18 cellular contexts compared by ENCODE assay signal in genomic region chr18:48918660-48919415, GRCh38. TPM values are rescaled to one million over a fixed set of nuclear protein-coding genes. Genes with fewer than 3 reads are reported as not detected.
DNase-seq lines count a peak whose midpoint lies in the region; ATAC-seq and TF ChIP-seq lines count a peak whose summit lies in the region.
"Had no signal": no experiment of that assay in that cellular context is flagged by ENCODE, and none has a peak within 500 bp of the region (broad histone marks: within the 10 kb centered on the region; RNA-seq: fewer than 3 reads in every experiment).

No MANE protein-coding gene starts in this region.

- H3K4me3 ChIP-seq in DOHH2 (ENCODE audit: low read length), result no peak overlapping the region
- H3K4me3 ChIP-seq: testis had no signal

- no peak for TF ChIP-seq CTCF in DOHH2 (IDR thresholded peaks at IDR 0.05; ENCODE audit: low read depth, low read length, poor library complexity, severe bottlenecking)
- TF ChIP-seq CTCF in chondrocyte (IDR thresholded peaks at IDR 0.05), result peak; percentile 14

- DNase-seq in NAMALWA (ENCODE audit: low spot score) (peak; percentile 38), chondrocyte (ENCODE audit: low spot score) (peak; percentile 47), hypothalamus (lab: John Stamatoyannopoulos, UW) (no peak)
- peak; percentile 49 for DNase-seq in natural killer cell treated with Interleukin-12 subunit alpha and Interleukin-12 subunit beta and Interleukin-15 and Interleukin-18, amount 100 ng/mL, for 72 hours (ENCODE audit: low spot score)
- DNase-seq in activated T-cell treated with anti-CD3 and anti-CD28 coated beads, Interleukin-2, amount 50 U/mL, for 72 hours, result no peak
- DNase-seq: activated B cell treated with CpG ODN at 0.5 μM for 24 hours; activated CD8-positive, alpha-beta T cell treated with anti-CD3 and anti-CD28 coated beads, Interleukin-2, amount 10 ng/mL, durations not matched to agents 7 days and 5 days; amniotic stem cell; GDM1; naive B cell; NCI-H2227 treated with DMSO at 0.1 percent for 48 hours; Right ventricle myocardium superior; small intestine; testis had no signal

- H3K27ac ChIP-seq in DOHH2 (ENCODE audit: low read depth, low read length), result no peak overlapping the region
- H3K27ac ChIP-seq: testis had no signal

- no peaks in the 10 kb centered on the region for H3K9me3 ChIP-seq in DOHH2 (ENCODE audit: control insufficient read depth, insufficient read depth, low read length)
- H3K9me3 ChIP-seq: testis had no signal

- peaks cover 28% of the 10 kb centered on the region for H3K4me1 ChIP-seq in DOHH2 (ENCODE audit: control insufficient read depth, low read length)

- peaks cover 17% of the 10 kb centered on the region for H3K27me3 ChIP-seq in DOHH2 (ENCODE audit: control insufficient read depth, low read length)
- H3K27me3 ChIP-seq: testis had no signal

- H3K9me3 Mint-ChIP-seq in chondrocyte (ENCODE audit: low read depth), result no peaks in the 10 kb centered on the region
- H3K9me3 Mint-ChIP-seq in natural killer cell treated with Interleukin-12 subunit alpha and Interleukin-12 subunit beta and Interleukin-15 and Interleukin-18, amount 100 ng/mL, for 72 hours, result no peaks in the 10 kb centered on the region
- H3K9me3 Mint-ChIP-seq in activated T-cell treated with anti-CD3 and anti-CD28 coated beads, Interleukin-2, amount 50 U/mL, for 72 hours, result no peaks in the 10 kb centered on the region
- H3K9me3 Mint-ChIP-seq: activated B cell treated with CpG ODN at 0.5 μM for 24 hours; activated T-helper 1 cell treated with anti-CD3 and anti-CD28 coated beads, Interleukin-12 subunit alpha, Interleukin-12 subunit beta, Interleukin-2, Interleukin-4 antibody, amounts not matched to agents 30 ng/mL and 10 ng/mL and 1 ng/mL, durations not matched to agents 14 hours and 24 hours and 36 hours; naive B cell had no signal

- H3K36me3 Mint-ChIP-seq in chondrocyte (ENCODE audit: low read depth), result peaks cover 30% of the 10 kb centered on the region
- H3K36me3 Mint-ChIP-seq in natural killer cell treated with Interleukin-12 subunit alpha and Interleukin-12 subunit beta and Interleukin-15 and Interleukin-18, amount 100 ng/mL, for 72 hours, result peaks cover 17% of the 10 kb centered on the region
- H3K36me3 Mint-ChIP-seq in activated T-cell treated with anti-CD3 and anti-CD28 coated beads, Interleukin-2, amount 50 U/mL, for 72 hours (ENCODE audit: insufficient read depth in 2 of 2), result peaks cover 0 to 2% of the 10 kb centered on the region in 2 donors

- H3F3A ChIP-seq in DOHH2 (ENCODE audit: control insufficient read depth, insufficient read depth), result no peaks in the 10 kb centered on the region

- no peaks in the 10 kb centered on the region for H3K79me2 ChIP-seq in DOHH2 (ENCODE audit: control insufficient read depth, low read length)

- H4K20me1 ChIP-seq in DOHH2 (ENCODE audit: control insufficient read depth, insufficient read depth, low read depth, low read length), result no peaks in the 10 kb centered on the region

- H3K4me3 Mint-ChIP-seq in chondrocyte (ENCODE audit: unreplicated experiment), result no peak overlapping the region
- no peak overlapping the region for H3K4me3 Mint-ChIP-seq in natural killer cell treated with Interleukin-12 subunit alpha and Interleukin-12 subunit beta and Interleukin-15 and Interleukin-18, amount 100 ng/mL, for 72 hours
- H3K4me3 Mint-ChIP-seq in activated T-cell treated with anti-CD3 and anti-CD28 coated beads, Interleukin-2, amount 50 U/mL, for 72 hours, result no peak overlapping the region
- H3K4me3 Mint-ChIP-seq: activated B cell treated with CpG ODN at 0.5 μM for 24 hours; activated CD8-positive, alpha-beta T cell treated with anti-CD3 and anti-CD28 coated beads, Interleukin-2, amount 10 ng/mL, durations not matched to agents 7 days and 5 days; activated T-helper 1 cell treated with anti-CD3 and anti-CD28 coated beads, Interleukin-12 subunit alpha, Interleukin-12 subunit beta, Interleukin-2, Interleukin-4 antibody, amounts not matched to agents 30 ng/mL and 10 ng/mL and 1 ng/mL, durations not matched to agents 14 hours and 24 hours and 36 hours had no signal

- H3K4me1 Mint-ChIP-seq in chondrocyte (ENCODE audit: low read depth), result peaks cover 90% of the 10 kb centered on the region
- H3K4me1 Mint-ChIP-seq in natural killer cell treated with Interleukin-12 subunit alpha and Interleukin-12 subunit beta and Interleukin-15 and Interleukin-18, amount 100 ng/mL, for 72 hours (ENCODE audit: low read depth in 2 of 2), result peaks cover 55 to 73% of the 10 kb centered on the region in 2 donors
- H3K4me1 Mint-ChIP-seq in activated T-cell treated with anti-CD3 and anti-CD28 coated beads, Interleukin-2, amount 50 U/mL, for 72 hours (ENCODE audit: low read depth), result peaks cover 26% of the 10 kb centered on the region

- ATAC-seq in natural killer cell treated with Interleukin-12 subunit alpha and Interleukin-12 subunit beta and Interleukin-15 and Interleukin-18, amount 100 ng/mL, for 72 hours, result no peak
- ATAC-seq in activated T-cell treated with anti-CD3 and anti-CD28 coated beads, Interleukin-2, amount 50 U/mL, for 72 hours (replicated peaks in 1 of 2), result no peak
- no peak for ATAC-seq in HG03432 (IDR thresholded peaks at IDR 0.05; ENCODE audit: unreplicated experiment)
- no peak for ATAC-seq in GM19324 (IDR thresholded peaks at IDR 0.05; ENCODE audit: low FRiP score, unreplicated experiment)
- ATAC-seq: activated CD8-positive, alpha-beta T cell treated with anti-CD3 and anti-CD28 coated beads, Interleukin-2, amount 10 ng/mL, durations not matched to agents 7 days and 5 days had no signal

- H3K4me2 ChIP-seq in DOHH2 (ENCODE audit: low read length), result 0 out of 2 replicates have a peak overlapping the region, but pooled peaks have one; percentile 4

- no peaks in the 10 kb centered on the region for H3K27me3 Mint-ChIP-seq in chondrocyte (ENCODE audit: low read depth)
- H3K27me3 Mint-ChIP-seq in natural killer cell treated with Interleukin-12 subunit alpha and Interleukin-12 subunit beta and Interleukin-15 and Interleukin-18, amount 100 ng/mL, for 72 hours, result no peaks in the 10 kb centered on the region
- no peaks in the 10 kb centered on the region for H3K27me3 Mint-ChIP-seq in activated T-cell treated with anti-CD3 and anti-CD28 coated beads, Interleukin-2, amount 50 U/mL, for 72 hours (ENCODE audit: low read depth)
- H3K27me3 Mint-ChIP-seq: activated B cell treated with CpG ODN at 0.5 μM for 24 hours, naive B cell had no signal

- peak overlapping the region; percentile 69 for H3K27ac Mint-ChIP-seq in chondrocyte (ENCODE audit: unreplicated experiment)
- peak overlapping the region; percentile 37 to 96 for H3K27ac Mint-ChIP-seq in natural killer cell treated with Interleukin-12 subunit alpha and Interleukin-12 subunit beta and Interleukin-15 and Interleukin-18, amount 100 ng/mL, for 72 hours
- no peak overlapping the region for H3K27ac Mint-ChIP-seq in activated T-cell treated with anti-CD3 and anti-CD28 coated beads, Interleukin-2, amount 50 U/mL, for 72 hours
- H3K27ac Mint-ChIP-seq: activated B cell treated with CpG ODN at 0.5 μM for 24 hours; activated CD8-positive, alpha-beta T cell treated with anti-CD3 and anti-CD28 coated beads, Interleukin-2, amount 10 ng/mL, durations not matched to agents 7 days and 5 days; activated T-helper 1 cell treated with anti-CD3 and anti-CD28 coated beads, Interleukin-12 subunit alpha, Interleukin-12 subunit beta, Interleukin-2, Interleukin-4 antibody, amounts not matched to agents 30 ng/mL and 10 ng/mL and 1 ng/mL, durations not matched to agents 14 hours and 24 hours and 36 hours had no signal

- H3K36me3 ChIP-seq in DOHH2 (ENCODE audit: control insufficient read depth, low read length), result no peaks in the 10 kb centered on the region

- H3K9me2 ChIP-seq in DOHH2 (replicated peaks; ENCODE audit: control insufficient read depth, low read length), result no peaks in the 10 kb centered on the region

RNA-seq across cellular contexts. Expression of gene SMAD7, which starts 31.9 kb away (rescaled TPM):
- total RNA-seq in chondrocyte, result 61.2 to 99.9 TPM (median 70.1 TPM) in 3 replicates
- total RNA-seq in natural killer cell treated with Interleukin-12 subunit alpha and Interleukin-12 subunit beta and Interleukin-15 and Interleukin-18, amount 100 ng/mL, for 72 hours, result 10 to 100 TPM; 49.1 to 85.8 TPM
- total RNA-seq in activated T-cell treated with anti-CD3 and anti-CD28 coated beads, Interleukin-2, amount 50 U/mL, for 72 hours, result 10 to 100 TPM; 14.9 to 21.7 TPM

Comparison
In these comparisons a context has a peak if more than half of its experiments do, and no peak if none do; other contexts are left out.
1. DNase-seq: peak in NAMALWA (single experiment), chondrocyte (single experiment) and natural killer cell treated with Interleukin-12 subunit alpha and Interleukin-12 subunit beta and Interleukin-15 and Interleukin-18, amount 100 ng/mL, for 72 hours (single experiment); none in hypothalamus (0 of 51) and activated T-cell treated with anti-CD3 and anti-CD28 coated beads, Interleukin-2, amount 50 U/mL, for 72 hours (0 of 2).